In genomic region chr1:30782361-30783243, GRCh38 we compare ENCODE assay signal across 9 cellular contexts. TPM values are rescaled to one million over a fixed set of nuclear protein-coding genes. Genes with fewer than 3 reads are reported as not detected.
DNase-seq lines count a peak whose midpoint lies in the region; ATAC-seq and TF ChIP-seq lines count a peak whose summit lies in the region.
"Had no signal": no experiment of that assay in that cellular context is flagged by ENCODE, and none has a peak within 500 bp of the region (broad histone marks: within the 10 kb centered on the region; RNA-seq: fewer than 3 reads in every experiment).

No MANE protein-coding gene starts in this region.

- TF ChIP-seq EP300 in SK-N-SH (IDR thresholded peaks at IDR 0.05; ENCODE audit: borderline replicate concordance in 1 of 2, low read depth in 1 of 2, low read length in 1 of 2) = no peak

- H3K36me3 Mint-ChIP-seq in progenitor cell of endocrine pancreas (ENCODE audit: insufficient read depth) = no peaks in the 10 kb centered on the region

- no peak overlapping the region for H3K9ac ChIP-seq in SK-N-SH

- CTCF ChIA-PET in SK-N-SH (lab: Yijun Ruan, JAX) = interaction anchor here (0.7 to 12.1 kb wide), 47 partner anchors 14 to 766 kb away, joined by 3 to 377 read pairs (median 4); partner anchors contain the start of genes LAPTM5 and MATN1

- H3K27ac Mint-ChIP-seq in progenitor cell of endocrine pancreas = no peak overlapping the region

- H3F3A ChIP-seq in SK-N-SH (replicated peaks; ENCODE audit: insufficient read depth) = peaks cover 3% of the 10 kb centered on the region

- no peaks in the 10 kb centered on the region for H3K79me2 ChIP-seq in SK-N-SH (ENCODE audit: insufficient read depth)

- H3K27me3 ChIP-seq in SK-N-SH (ENCODE audit: insufficient read depth) = no peaks in the 10 kb centered on the region
- no peaks in the 10 kb centered on the region for H3K27me3 ChIP-seq in vagina

- POLR2A ChIA-PET in SK-N-SH (lab: Yijun Ruan, JAX) = no interaction called here

- H2AFZ ChIP-seq in SK-N-SH (ENCODE audit: low read depth) = no peak overlapping the region

- H3K36me3 ChIP-seq in SK-N-SH (replicated peaks in 1 of 2; ENCODE audit: control insufficient read depth in 1 of 2, insufficient read depth in 2 of 2, low read length in 1 of 2) = no peaks in the 10 kb centered on the region
- H3K36me3 ChIP-seq in vagina = no peaks in the 10 kb centered on the region

- DNase-seq in NK-92 treated with Interleukin-12 subunit alpha and Interleukin-12 subunit beta, amount 100 ng/mL, for 24 hours (lab: John Stamatoyannopoulos, UW) = peak; percentile 46
- DNase-seq in NK-92 (lab: John Stamatoyannopoulos, UW; ENCODE audit: unreplicated experiment) = no peak
- peak; percentile 68 to 71 for DNase-seq in Kasumi-1 (lab: John Stamatoyannopoulos, UW)
- DNase-seq in SK-N-SH = peak; percentile 92
- DNase-seq in activated naive CD4-positive, alpha-beta T cell treated with anti-CD3 and anti-CD28 coated beads, Interleukin-2, amount 50 U/mL, for 16 hours = peak; percentile 68
- DNase-seq in Right ventricle myocardium inferior (ENCODE audit: missing footprints) = peak; percentile 89
- peak; percentile 76 for DNase-seq in progenitor cell of endocrine pancreas (ENCODE audit: low spot score, unreplicated experiment)
- DNase-seq in vagina (ENCODE audit: extremely low spot score in 2 of 2) = no peak

- peak overlapping the region in 1 of 2 experiments; percentile 46; a peak in 1 of 4 replicates for H3K4me3 ChIP-seq in SK-N-SH (ENCODE audit: low read depth in 2 of 2, low read length in 1 of 2)
- H3K4me3 ChIP-seq in vagina = peak overlapping the region in 1 of 2 donors; percentile 16

- intact Hi-C loops in Right ventricle myocardium inferior (cut with DNase I) (loop anchor here (1.0 kb wide), 1 partner anchor 129 kb away; no protein-coding TSS in a partner anchor), vagina (cut with DNase I) (no loop called here)

- H3K4me2 ChIP-seq in SK-N-SH = no peak overlapping the region

- TF ChIP-seq CTCF in SK-N-SH (IDR thresholded peaks at IDR 0.05) = peak; percentile 63
- TF ChIP-seq CTCF in progenitor cell of endocrine pancreas (IDR thresholded peaks at IDR 0.05; ENCODE audit: unreplicated experiment) = peak; percentile 63
- TF ChIP-seq CTCF in vagina (IDR thresholded peaks at IDR 0.05) = peak; percentile 40 to 85 (median 47)

- no peaks in the 10 kb centered on the region for H3K9me3 Mint-ChIP-seq in progenitor cell of endocrine pancreas (ENCODE audit: low read depth)

- H3K27me3 Mint-ChIP-seq in progenitor cell of endocrine pancreas = peaks cover 18% of the 10 kb centered on the region

- no peak overlapping the region for H3K4me3 Mint-ChIP-seq in progenitor cell of endocrine pancreas (ENCODE audit: low read depth)

- no peak for TF ChIP-seq POLR2A in vagina (IDR thresholded peaks at IDR 0.05)

- no peaks in the 10 kb centered on the region for H4K20me1 ChIP-seq in SK-N-SH (ENCODE audit: insufficient read depth)

- WGBS in SK-N-SH (ENCODE audit: low lambda C conversion rate) = 25% methylated on average over 14 of the region's 24 CpGs

- peak; percentile 75 for ATAC-seq in Right ventricle myocardium inferior

- H3K9me2 ChIP-seq in SK-N-SH = no peaks in the 10 kb centered on the region

- peaks cover 10% of the 10 kb centered on the region for H3K4me1 Mint-ChIP-seq in progenitor cell of endocrine pancreas (ENCODE audit: low read depth)

- peak; percentile 85 for TF ChIP-seq RAD21 in SK-N-SH (IDR thresholded peaks at IDR 0.05; ENCODE audit: low read length)

- H3K4me1 ChIP-seq in SK-N-SH (ENCODE audit: control insufficient read depth in 1 of 2, insufficient read depth in 2 of 2, low read depth in 1 of 2, low read length in 1 of 2) = peaks cover 0 to 20% of the 10 kb centered on the region in 2 experiments; a peak in 1 of 4 replicates
- H3K4me1 ChIP-seq in vagina = no peaks in the 10 kb centered on the region

- no peaks in the 10 kb centered on the region for H3K9me3 ChIP-seq in SK-N-SH
- no peaks in the 10 kb centered on the region for H3K9me3 ChIP-seq in vagina

- H3K27ac ChIP-seq in SK-N-SH (ENCODE audit: low read depth in 2 of 2, low read length in 1 of 2) (no peak overlapping the region), vagina (no peak overlapping the region)

TF ChIP-seq in SK-N-SH, 30 proteins besides CTCF, POLR2A, EP300 and RAD21:
- TF ChIP-seq MXI1 (IDR thresholded peaks at IDR 0.05; ENCODE audit: low read depth, low read length) = no peak
- peak; percentile 89 for TF ChIP-seq SMC3 (IDR thresholded peaks at IDR 0.05; ENCODE audit: low read depth, low read length)
- TF ChIP-seq, protein P1, sequence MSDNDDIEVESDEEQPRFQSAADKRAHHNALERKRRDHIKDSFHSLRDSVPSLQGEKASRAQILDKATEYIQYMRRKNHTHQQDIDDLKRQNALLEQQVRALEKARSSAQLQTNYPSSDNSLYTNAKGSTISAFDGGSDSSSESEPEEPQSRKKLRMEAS (IDR thresholded peaks at IDR 0.05; ENCODE audit: low read depth) = no peak
- no peak for TF ChIP-seq TCF12 (IDR thresholded peaks at IDR 0.05)
- TF ChIP-seq IRF3 (IDR thresholded peaks at IDR 0.05; ENCODE audit: low read depth, low read length) = no peak
- no peak for TF ChIP-seq USF1 (IDR thresholded peaks at IDR 0.05; ENCODE audit: borderline replicate concordance, low read depth)

RNA-seq across cellular contexts. Expression of gene LAPTM5, which starts 25.0 kb away (rescaled TPM):
- 1.0 and 1.1 TPM in 2 replicates for polyA plus RNA-seq in SK-N-SH (2012; rRNA removed)
- 0.85 and 0.89 TPM in 2 replicates for polyA plus RNA-seq in SK-N-SH (2012; cell fraction: cytosol; rRNA removed)
- 0.30 and 0.38 TPM in 2 replicates for polyA plus RNA-seq in SK-N-SH (2012; cell fraction: nucleus; rRNA removed)
- total RNA-seq in Right ventricle myocardium inferior = 31.5 TPM
- total RNA-seq in progenitor cell of endocrine pancreas = 0.20 TPM in 1 of 2 replicates, not detected in the other
- 39.8 TPM for total RNA-seq in vagina

RNA-seq across cellular contexts. Expression of gene MATN1, which starts 59.2 kb away (rescaled TPM):
- 0.15 and 0.23 TPM in 2 replicates for polyA plus RNA-seq in SK-N-SH (2012; rRNA removed)
- polyA plus RNA-seq in SK-N-SH (2012; cell fraction: cytosol; rRNA removed) = 0.05 and 0.09 TPM in 2 replicates
- polyA plus RNA-seq in SK-N-SH (2012; cell fraction: nucleus; rRNA removed) = 1.3 and 1.4 TPM in 2 replicates
- total RNA-seq in Right ventricle myocardium inferior = not detected
- 0.11 and 0.14 TPM in 2 replicates for total RNA-seq in progenitor cell of endocrine pancreas
- total RNA-seq in vagina = 0.49 TPM
- total RNA-seq: pulmonary artery endothelial cell had no signal

Comparison
In these comparisons a context has a peak if more than half of its experiments do, and no peak if none do; other contexts are left out.
1. DNase-seq: peak in NK-92 treated with Interleukin-12 subunit alpha and Interleukin-12 subunit beta, amount 100 ng/mL, for 24 hours (single experiment), Kasumi-1 (2 of 2), SK-N-SH (single experiment), activated naive CD4-positive, alpha-beta T cell treated with anti-CD3 and anti-CD28 coated beads, Interleukin-2, amount 50 U/mL, for 16 hours (single experiment), Right ventricle myocardium inferior (single experiment) and progenitor cell of endocrine pancreas (single experiment); none in NK-92 (single experiment) and vagina (0 of 2).
2. RNA of gene LAPTM5, which starts 25.0 kb away (total RNA-seq): 39.8 TPM in vagina (single experiment) and 31.5 TPM in Right ventricle myocardium inferior (single experiment); 0.20 TPM in progenitor cell of endocrine pancreas; every median in the first group is over 10 times any median in the second.
3. Peak in every context shown above with its lines, with median percentiles within 50 percentile points of each other: CTCF ChIP-seq.